Comparison of ENCODE assay signal across 2 cellular contexts in the genomic region with DNA sequence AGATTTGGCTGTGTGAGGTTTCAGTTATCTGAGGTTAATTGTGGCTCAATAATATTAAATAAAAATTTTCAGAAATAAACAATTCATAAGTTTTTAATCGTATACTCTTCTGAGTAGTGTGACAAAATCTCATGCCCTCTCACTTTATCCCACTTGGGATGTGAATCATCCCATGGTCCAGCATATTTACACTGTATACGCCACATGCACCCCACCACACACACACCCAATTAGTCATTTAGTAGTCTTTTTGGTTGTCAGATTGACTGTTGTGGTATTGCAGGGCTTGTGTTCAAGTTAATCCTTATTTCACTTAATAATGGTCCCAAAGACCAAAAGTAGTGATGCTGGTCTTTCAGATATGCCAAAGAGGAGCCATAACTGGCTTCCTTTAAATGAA.
TF ChIP-seq lines count a peak whose summit lies in the region.

No MANE protein-coding gene starts in this region.

TF ChIP-seq in IMR-90, 13 proteins besides CTCF, POLR2A, EP300 and RAD21 (continued from another document):
- TF ChIP-seq FOS (IDR thresholded peaks at IDR 0.05; ENCODE audit: low read depth, low read length) (no peak), RFX5 (IDR thresholded peaks at IDR 0.05; ENCODE audit: low read depth, low read length) (no peak), MXI1 (IDR thresholded peaks at IDR 0.05; ENCODE audit: borderline replicate concordance, low read depth, low read length) (no peak), RCOR1 (IDR thresholded peaks at IDR 0.05; ENCODE audit: insufficient replicate concordance, low read length) (no peak), CEBPB (IDR thresholded peaks at IDR 0.05; ENCODE audit: low read depth, low read length) (no peak), SMC3 (IDR thresholded peaks at IDR 0.05; ENCODE audit: low read depth, low read length) (no peak)
- TF ChIP-seq, protein P1, sequence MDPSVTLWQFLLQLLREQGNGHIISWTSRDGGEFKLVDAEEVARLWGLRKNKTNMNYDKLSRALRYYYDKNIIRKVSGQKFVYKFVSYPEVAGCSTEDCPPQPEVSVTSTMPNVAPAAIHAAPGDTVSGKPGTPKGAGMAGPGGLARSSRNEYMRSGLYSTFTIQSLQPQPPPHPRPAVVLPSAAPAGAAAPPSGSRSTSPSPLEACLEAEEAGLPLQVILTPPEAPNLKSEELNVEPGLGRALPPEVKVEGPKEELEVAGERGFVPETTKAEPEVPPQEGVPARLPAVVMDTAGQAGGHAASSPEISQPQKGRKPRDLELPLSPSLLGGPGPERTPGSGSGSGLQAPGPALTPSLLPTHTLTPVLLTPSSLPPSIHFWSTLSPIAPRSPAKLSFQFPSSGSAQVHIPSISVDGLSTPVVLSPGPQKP (IDR thresholded peaks at IDR 0.05; ENCODE audit: borderline replicate concordance, low read depth, low read length), result no peak
- TF ChIP-seq, protein P2, sequence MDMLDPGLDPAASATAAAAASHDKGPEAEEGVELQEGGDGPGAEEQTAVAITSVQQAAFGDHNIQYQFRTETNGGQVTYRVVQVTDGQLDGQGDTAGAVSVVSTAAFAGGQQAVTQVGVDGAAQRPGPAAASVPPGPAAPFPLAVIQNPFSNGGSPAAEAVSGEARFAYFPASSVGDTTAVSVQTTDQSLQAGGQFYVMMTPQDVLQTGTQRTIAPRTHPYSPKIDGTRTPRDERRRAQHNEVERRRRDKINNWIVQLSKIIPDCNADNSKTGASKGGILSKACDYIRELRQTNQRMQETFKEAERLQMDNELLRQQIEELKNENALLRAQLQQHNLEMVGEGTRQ (IDR thresholded peaks at IDR 0.05; ENCODE audit: low read depth, low read length), result no peak

TF ChIP-seq in SK-N-SH, 30 proteins besides CTCF, POLR2A, EP300 and RAD21 (continued from another document):
- TF ChIP-seq, protein P3, sequence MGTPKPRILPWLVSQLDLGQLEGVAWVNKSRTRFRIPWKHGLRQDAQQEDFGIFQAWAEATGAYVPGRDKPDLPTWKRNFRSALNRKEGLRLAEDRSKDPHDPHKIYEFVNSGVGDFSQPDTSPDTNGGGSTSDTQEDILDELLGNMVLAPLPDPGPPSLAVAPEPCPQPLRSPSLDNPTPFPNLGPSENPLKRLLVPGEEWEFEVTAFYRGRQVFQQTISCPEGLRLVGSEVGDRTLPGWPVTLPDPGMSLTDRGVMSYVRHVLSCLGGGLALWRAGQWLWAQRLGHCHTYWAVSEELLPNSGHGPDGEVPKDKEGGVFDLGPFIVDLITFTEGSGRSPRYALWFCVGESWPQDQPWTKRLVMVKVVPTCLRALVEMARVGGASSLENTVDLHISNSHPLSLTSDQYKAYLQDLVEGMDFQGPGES (IDR thresholded peaks at IDR 0.05; ENCODE audit: low read depth, low read length), result no peak
- no peak for TF ChIP-seq RCOR1 (IDR thresholded peaks at IDR 0.05; ENCODE audit: low read length)
- TF ChIP-seq MXI1 (IDR thresholded peaks at IDR 0.05; ENCODE audit: low read depth, low read length), result no peak
TF ChIP-seq in SK-N-SH: peak in this region for 0.
